ENCODE assay signal across 17 cellular contexts in the genomic region with DNA sequence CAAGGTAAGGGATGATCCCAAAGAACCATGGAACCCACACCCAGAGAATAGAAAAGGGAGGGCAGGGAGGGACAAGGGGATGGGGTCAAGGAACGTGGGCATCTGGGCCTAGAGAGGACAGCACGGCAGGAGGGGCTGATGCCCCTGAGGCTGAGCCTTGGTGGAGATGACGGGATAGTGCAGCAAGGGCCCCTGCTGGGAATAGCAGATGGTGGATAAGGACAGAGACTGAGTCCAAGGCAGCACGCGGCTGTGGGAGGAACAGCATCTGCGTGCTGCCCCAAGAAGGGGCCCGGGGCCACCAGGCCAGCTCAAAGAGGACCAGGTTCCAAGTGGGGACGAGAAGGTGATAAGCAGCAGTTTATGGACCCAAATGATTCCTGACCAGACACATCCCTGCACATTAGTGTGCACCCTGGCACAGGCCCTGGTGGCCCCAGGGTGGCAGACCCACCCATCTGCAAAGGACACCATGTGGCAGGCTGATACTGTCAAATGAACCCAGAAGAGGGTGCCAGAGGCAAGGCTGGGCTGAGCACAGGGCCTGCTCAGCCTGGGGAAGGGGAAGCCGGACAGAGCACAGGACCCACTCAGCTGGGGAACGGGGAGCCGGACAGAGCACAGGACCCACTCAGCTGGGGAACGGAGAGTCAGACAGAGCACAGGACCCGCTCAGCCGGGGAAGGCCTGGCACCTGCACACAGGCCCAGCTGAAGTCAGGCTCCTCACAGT. TPM values are rescaled to one million over a fixed set of nuclear protein-coding genes. Genes with fewer than 3 reads are reported as not detected.
DNase-seq lines count a peak whose midpoint lies in the region; ATAC-seq, FAIRE-seq and TF ChIP-seq lines count a peak whose summit lies in the region.
"Had no signal": no experiment of that assay in that cellular context is flagged by ENCODE, and none has a peak within 500 bp of the region (broad histone marks: within the 10 kb centered on the region; RNA-seq: fewer than 3 reads in every experiment).

No MANE protein-coding gene starts in this region.

- no peaks in the 10 kb centered on the region for H3K4me1 ChIP-seq in DND-41 (ENCODE audit: insufficient read depth, low read length)
- H3K4me1 ChIP-seq: uterus had no signal

- H3K4me3 ChIP-seq in DND-41 (ENCODE audit: low read depth in 1 of 2, low read length in 2 of 2) (no peak overlapping the region), brain microvascular endothelial cell (ENCODE audit: low read depth, low read length) (no peak overlapping the region)
- H3K4me3 ChIP-seq: uterus had no signal

- H3K27me3 Mint-ChIP-seq in natural killer cell treated with Interleukin-12 subunit alpha and Interleukin-12 subunit beta and Interleukin-15 and Interleukin-18, amount 100 ng/mL, for 72 hours, result no peaks in the 10 kb centered on the region
- H3K27me3 Mint-ChIP-seq: B cell had no signal

- no peak for ATAC-seq in DND-41 (ENCODE audit: insufficient read depth, low read depth)
- ATAC-seq in natural killer cell treated with Interleukin-12 subunit alpha and Interleukin-12 subunit beta and Interleukin-15 and Interleukin-18, amount 100 ng/mL, for 72 hours, result peak; percentile 28 to 31
- no peak for ATAC-seq in HG03354 (IDR thresholded peaks at IDR 0.05; ENCODE audit: poor library complexity, severe bottlenecking, unreplicated experiment)
- ATAC-seq in HG02678 (IDR thresholded peaks at IDR 0.05; ENCODE audit: unreplicated experiment), result no peak
- ATAC-seq in GM19328 (IDR thresholded peaks at IDR 0.05; ENCODE audit: unreplicated experiment), result no peak

- no peak overlapping the region for H3K4me2 ChIP-seq in DND-41 (ENCODE audit: insufficient read depth, low read length)

- H3K4me1 Mint-ChIP-seq in natural killer cell treated with Interleukin-12 subunit alpha and Interleukin-12 subunit beta and Interleukin-15 and Interleukin-18, amount 100 ng/mL, for 72 hours (ENCODE audit: low read depth in 2 of 2), result peaks cover 0 to 6% of the 10 kb centered on the region in 2 donors
- H3K4me1 Mint-ChIP-seq: B cell had no signal

- DNase-seq in DND-41 (no peak), HTR-8/SVneo (ENCODE audit: insufficient read length, low spot score) (no peak), brain microvascular endothelial cell (no peak), pons (ENCODE audit: low spot score) (no peak)
- no peak for DNase-seq in natural killer cell treated with Interleukin-12 subunit alpha and Interleukin-12 subunit beta and Interleukin-15 and Interleukin-18, amount 100 ng/mL, for 72 hours (ENCODE audit: low spot score)
- DNase-seq: GOT3; NCI-H1930; NCI-H748 treated with DMSO at 0.1 percent for 48 hours; retina; SIG-M5; stimulated activated CD4-positive, alpha-beta T cell treated with anti-CD3 and anti-CD28 coated beads, Interleukin-2, amount 100 ng/mL, for 48 hours; uterus had no signal

- FAIRE-seq in HTR-8/SVneo (lab: Jason Lieb, UNC), result peak; percentile 64
- FAIRE-seq: keratinocyte had no signal

- peak overlapping the region in 1 of 2 donors; percentile 43 for H3K27ac Mint-ChIP-seq in natural killer cell treated with Interleukin-12 subunit alpha and Interleukin-12 subunit beta and Interleukin-15 and Interleukin-18, amount 100 ng/mL, for 72 hours
- H3K27ac Mint-ChIP-seq: B cell had no signal

- H4K20me1 ChIP-seq in DND-41 (ENCODE audit: insufficient read depth, low read length), result no peaks in the 10 kb centered on the region

- H2AFZ ChIP-seq in DND-41 (ENCODE audit: low read depth, low read length), result no peak overlapping the region

- H3K9me3 ChIP-seq in DND-41 (ENCODE audit: insufficient read depth, low read length, severe bottlenecking), result no peaks in the 10 kb centered on the region
- H3K9me3 ChIP-seq: uterus had no signal

- H3K27me3 ChIP-seq in DND-41 (ENCODE audit: insufficient read depth, low read length, poor library complexity) (no peaks in the 10 kb centered on the region), brain microvascular endothelial cell (replicated peaks) (no peaks in the 10 kb centered on the region)
- H3K27me3 ChIP-seq: uterus had no signal

- no peak overlapping the region for H3K4me3 Mint-ChIP-seq in natural killer cell treated with Interleukin-12 subunit alpha and Interleukin-12 subunit beta and Interleukin-15 and Interleukin-18, amount 100 ng/mL, for 72 hours
- H3K4me3 Mint-ChIP-seq: B cell had no signal

- in situ Hi-C loops in brain microvascular endothelial cell (cut with HindIII; ENCODE audit: low pct_ligation_motif_present, low sequenced_read_pairs), result no loop called here

- peaks cover 4% of the 10 kb centered on the region for H3K36me3 Mint-ChIP-seq in natural killer cell treated with Interleukin-12 subunit alpha and Interleukin-12 subunit beta and Interleukin-15 and Interleukin-18, amount 100 ng/mL, for 72 hours

- TF ChIP-seq CTCF in DND-41 (IDR thresholded peaks at IDR 0.05; ENCODE audit: borderline replicate concordance, extremely low read depth, low read length, poor library complexity, severe bottlenecking), result peak; percentile 23
- peak; percentile 24 for TF ChIP-seq CTCF in brain microvascular endothelial cell (IDR thresholded peaks at IDR 0.05; ENCODE audit: low read depth, low read length, missing control alignments)

- no peak overlapping the region for H3K9ac ChIP-seq in DND-41 (ENCODE audit: low read depth, low read length)

- H3K79me2 ChIP-seq in DND-41 (ENCODE audit: insufficient read depth, low read length), result no peaks in the 10 kb centered on the region

- H3K36me3 ChIP-seq in DND-41 (ENCODE audit: insufficient read depth, low read length) (peaks cover 59% of the 10 kb centered on the region), brain microvascular endothelial cell (replicated peaks) (no peaks in the 10 kb centered on the region)
- H3K36me3 ChIP-seq: uterus had no signal

- H3K9me3 Mint-ChIP-seq in natural killer cell treated with Interleukin-12 subunit alpha and Interleukin-12 subunit beta and Interleukin-15 and Interleukin-18, amount 100 ng/mL, for 72 hours, result no peaks in the 10 kb centered on the region

- no peak overlapping the region for H3K27ac ChIP-seq in DND-41 (ENCODE audit: low read length)
- H3K27ac ChIP-seq in brain microvascular endothelial cell, result no peak overlapping the region
- H3K27ac ChIP-seq: uterus had no signal

RNA-seq across cellular contexts. Expression of gene TESMIN, which starts 12.8 kb away (rescaled TPM):
- total RNA-seq in natural killer cell treated with Interleukin-12 subunit alpha and Interleukin-12 subunit beta and Interleukin-15 and Interleukin-18, amount 100 ng/mL, for 72 hours, result 1 to 10 TPM in 1 of 2 donors, under 1 TPM in 1; 0.98 to 4.9 TPM

Comparison
In these comparisons a context has a peak if more than half of its experiments do, and no peak if none do; other contexts are left out.
1. ATAC-seq: peak in natural killer cell treated with Interleukin-12 subunit alpha and Interleukin-12 subunit beta and Interleukin-15 and Interleukin-18, amount 100 ng/mL, for 72 hours (2 of 2); none in DND-41 (single experiment), HG03354 (single experiment), HG02678 (single experiment) and GM19328 (single experiment).